In the genomic region with DNA sequence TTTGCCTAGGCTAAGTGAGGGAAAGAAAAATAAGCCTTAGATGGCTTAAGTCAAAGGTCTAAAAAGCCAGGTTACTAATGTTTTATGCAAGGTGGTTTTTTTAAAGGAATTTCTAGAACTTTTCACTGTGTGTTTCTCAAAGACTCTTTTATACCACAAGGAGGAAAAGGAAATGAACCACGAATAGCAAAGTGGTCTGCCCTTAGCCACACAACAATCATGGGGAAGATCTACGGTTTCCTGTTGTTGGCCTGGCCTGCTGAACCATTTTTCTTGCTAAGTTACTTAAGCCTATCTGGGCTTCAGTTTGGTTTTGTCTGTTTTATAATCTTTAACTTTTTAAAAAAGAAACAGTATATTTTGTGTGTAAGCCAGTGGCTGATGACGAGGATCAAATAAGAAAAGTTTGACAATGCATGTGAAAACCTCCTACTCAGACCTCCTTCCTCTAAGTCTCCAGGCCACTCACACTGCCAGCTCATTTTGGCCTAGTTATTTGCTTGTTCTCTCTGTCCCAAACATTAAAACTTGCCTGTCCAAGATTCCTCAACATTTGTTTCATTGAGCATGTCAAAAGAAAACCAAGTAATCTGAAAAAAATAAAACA, we compare ENCODE assay signal across 14 cellular contexts. TPM values are rescaled to one million over a fixed set of nuclear protein-coding genes. Genes with fewer than 3 reads are reported as not detected.
DNase-seq lines count a peak whose midpoint lies in the region; ATAC-seq, FAIRE-seq and TF ChIP-seq lines count a peak whose summit lies in the region.
"Had no signal": no experiment of that assay in that cellular context is flagged by ENCODE, and none has a peak within 500 bp of the region (broad histone marks: within the 10 kb centered on the region; RNA-seq: fewer than 3 reads in every experiment).

No MANE protein-coding gene starts in this region.

- DNase-seq in Kasumi-1 (lab: John Stamatoyannopoulos, UW), result peak; percentile 83 to 84
- peak; percentile 60 for DNase-seq in endothelial cell of umbilical vein (ENCODE audit: low read depth, low spot score)
- no peak for DNase-seq in sigmoid colon
- no peak for DNase-seq in HUDEP-2 (lab: John Stamatoyannopoulos, UW; ENCODE audit: unreplicated experiment in 76 of 76)
- no peak for DNase-seq in DMS79 (lab: John Stamatoyannopoulos, UW)
- DNase-seq in body of pancreas, result no peak
- DNase-seq: DMS153, kidney, NCI-H526 had no signal

- intact Hi-C loops in endothelial cell of umbilical vein (cut with micrococcal nuclease), result no loop called here
- intact Hi-C loops in sigmoid colon (cut with DNase I), result no loop called here
- intact Hi-C loops in body of pancreas (cut with DNase I), result no loop called here

- H3K79me2 ChIP-seq in endothelial cell of umbilical vein (ENCODE audit: control insufficient read depth, insufficient read depth, low read length), result no peaks in the 10 kb centered on the region

- H3K9ac ChIP-seq in endothelial cell of umbilical vein (replicated peaks; ENCODE audit: extremely low read depth, insufficient read depth, low read length), result no peak overlapping the region

- CTCF ChIA-PET in endothelial cell of umbilical vein (lab: Charles Lee), result interaction anchor here (1.0 to 1.6 kb wide), 2 partner anchors 10 to 619 kb away, joined by 3 read pairs; no protein-coding TSS in a partner anchor

- H3K36me3 ChIP-seq in endothelial cell of umbilical vein (ENCODE audit: control insufficient read depth in 2 of 2, extremely low read depth in 1 of 2, insufficient read depth in 2 of 2, low read length in 2 of 2) (no peaks in the 10 kb centered on the region), sigmoid colon (no peaks in the 10 kb centered on the region), body of pancreas (replicated peaks in 1 of 2; ENCODE audit: insufficient read depth in 1 of 2, low read depth in 2 of 2) (no peaks in the 10 kb centered on the region)
- H3K36me3 ChIP-seq: prostate gland had no signal

- 42 to 76% methylated on average over 3 of the region's 3 CpGs for WGBS in sigmoid colon, 2 donors
- WGBS in body of pancreas, 2 donors, result 58 to 59% methylated on average over 3 of the region's 3 CpGs

- TF ChIP-seq POLR2A in endothelial cell of umbilical vein (IDR thresholded peaks at IDR 0.05; ENCODE audit: low read depth, low read length) (no peak), sigmoid colon (IDR thresholded peaks at IDR 0.05) (no peak), body of pancreas (IDR thresholded peaks at IDR 0.05) (no peak)

- dilution Hi-C loops in endothelial cell of umbilical vein (cut with MboI; ENCODE audit: extremely low pct_ligation_motif_present, low sequenced_read_pairs), result no loop called here

- no peak overlapping the region for H3K27ac ChIP-seq in endothelial cell of umbilical vein (ENCODE audit: insufficient read depth, low read depth, low read length)
- no peak overlapping the region for H3K27ac ChIP-seq in sigmoid colon
- no peak overlapping the region for H3K27ac ChIP-seq in body of pancreas
- H3K27ac ChIP-seq: epithelial cell of prostate, prostate gland had no signal

- no peaks in the 10 kb centered on the region for H4K20me1 ChIP-seq in endothelial cell of umbilical vein (replicated peaks; ENCODE audit: control insufficient read depth, extremely low read depth, insufficient read depth, low read length)

- H2AFZ ChIP-seq in endothelial cell of umbilical vein (ENCODE audit: low read depth, low read length), result peak overlapping the region; percentile 11

- TF ChIP-seq EP300 in sigmoid colon (IDR thresholded peaks at IDR 0.05), result no peak

- TF ChIP-seq CTCF in endothelial cell of umbilical vein (IDR thresholded peaks at IDR 0.05; ENCODE audit: extremely low read depth in 1 of 2, insufficient read depth in 1 of 2, low read depth in 1 of 2, low read length in 2 of 2) (no peak), sigmoid colon (IDR thresholded peaks at IDR 0.05) (no peak), body of pancreas (IDR thresholded peaks at IDR 0.05) (no peak)

- H3K4me3 ChIP-seq in endothelial cell of umbilical vein (replicated peaks in 1 of 3; ENCODE audit: insufficient read depth in 1 of 3, low read depth in 1 of 3, low read length in 3 of 3), result no peak overlapping the region
- H3K4me3 ChIP-seq in sigmoid colon, result no peak overlapping the region
- H3K4me3 ChIP-seq in body of pancreas, result no peak overlapping the region
- H3K4me3 ChIP-seq: prostate gland had no signal

- no peaks in the 10 kb centered on the region for H3K27me3 ChIP-seq in endothelial cell of umbilical vein (ENCODE audit: control insufficient read depth in 2 of 2, insufficient read depth in 2 of 2, low read length in 2 of 2)
- no peaks in the 10 kb centered on the region for H3K27me3 ChIP-seq in sigmoid colon
- H3K27me3 ChIP-seq in body of pancreas, result no peaks in the 10 kb centered on the region

- FAIRE-seq in endothelial cell of umbilical vein (lab: Jason Lieb, UNC), result peak; percentile 85
- FAIRE-seq: HTR-8/SVneo, kidney had no signal

- ATAC-seq in GM18511 (IDR thresholded peaks at IDR 0.05; ENCODE audit: unreplicated experiment) (peak; percentile 59), GM21737 (IDR thresholded peaks at IDR 0.05; ENCODE audit: unreplicated experiment) (peak; percentile 73), body of pancreas (no peak)

- H3K4me2 ChIP-seq in endothelial cell of umbilical vein (ENCODE audit: insufficient read depth, low read length), result peak overlapping the region; percentile 42

- no TSS peak for BruUV-seq in endothelial cell of umbilical vein (replicated peaks; lab: Mats Ljungman, UMichigan)

- no peaks in the 10 kb centered on the region for H3K9me1 ChIP-seq in endothelial cell of umbilical vein (replicated peaks; ENCODE audit: control insufficient read depth, extremely low read depth, insufficient read depth, low read length)

- peaks cover 15% of the 10 kb centered on the region for H3K4me1 ChIP-seq in endothelial cell of umbilical vein (ENCODE audit: control insufficient read depth, extremely low read depth, insufficient read depth, low read length)
- H3K4me1 ChIP-seq in sigmoid colon, result no peaks in the 10 kb centered on the region
- no peaks in the 10 kb centered on the region for H3K4me1 ChIP-seq in body of pancreas
- H3K4me1 ChIP-seq: prostate gland had no signal

- POLR2A ChIA-PET in endothelial cell of umbilical vein (lab: Charles Lee), result no interaction called here

- H3K9me3 ChIP-seq in endothelial cell of umbilical vein (replicated peaks; ENCODE audit: control insufficient read depth, insufficient read depth, low read length), result no peaks in the 10 kb centered on the region
- H3K9me3 ChIP-seq in sigmoid colon, result no peaks in the 10 kb centered on the region
- H3K9me3 ChIP-seq in body of pancreas, result no peaks in the 10 kb centered on the region
- H3K9me3 ChIP-seq: prostate gland had no signal

TF ChIP-seq in endothelial cell of umbilical vein, 7 proteins besides CTCF, POLR2A, EP300 and RAD21:
- TF ChIP-seq EZH2 (IDR thresholded peaks at IDR 0.05; ENCODE audit: borderline replicate concordance, low read depth, low read length, severe bottlenecking), result no peak
- TF ChIP-seq POLR2AphosphoS5 (IDR thresholded peaks at IDR 0.05; ENCODE audit: insufficient read depth, low read depth, low read length), result peak; percentile 31
- peak; percentile 57 for TF ChIP-seq GATA2 (IDR thresholded peaks at IDR 0.05; ENCODE audit: insufficient read depth, insufficient read length, low read depth, low read length)
- TF ChIP-seq FOS (IDR thresholded peaks at IDR 0.05; ENCODE audit: borderline replicate concordance, insufficient read depth, low read length), result peak; percentile 30

RNA-seq across cellular contexts. Expression of gene COL25A1, which starts 56.7 kb away (rescaled TPM):
- total RNA-seq in endothelial cell of umbilical vein (3.5 and 3.9 TPM in 2 replicates), sigmoid colon (1 to 10 TPM in 1 of 4 donors, under 1 TPM in 3; 0.36 to 1.4 (median 0.62) TPM), body of pancreas (under 1 TPM; 0.26 to 0.99 TPM)
- polyA plus RNA-seq in endothelial cell of umbilical vein (0.03 and 0.21 TPM in 2 replicates), sigmoid colon (under 1 TPM in 1 of 3 donors, not detected in 2; 0.15 TPM)
- polyA plus RNA-seq in endothelial cell of umbilical vein (2011; cell fraction: cytosol; rRNA removed), result 0.04 and 0.06 TPM in 2 replicates
- polyA plus RNA-seq in endothelial cell of umbilical vein (2011; cell fraction: nucleus; rRNA removed), result 0.25 and 0.45 TPM in 2 replicates
- polyA plus RNA-seq in endothelial cell of umbilical vein (2012), result 0.51 and 0.76 TPM in 2 replicates
- 0.32 and 0.47 TPM in 2 replicates for polyA minus RNA-seq in endothelial cell of umbilical vein
- polyA minus RNA-seq in endothelial cell of umbilical vein (2011; cell fraction: cytosol; rRNA and poly(A)+ RNA removed), result 25.2 TPM
- 1.0 and 1.9 TPM in 2 replicates for polyA minus RNA-seq in endothelial cell of umbilical vein (2011; cell fraction: nucleus; rRNA and poly(A)+ RNA removed)

Comparison
In these comparisons a context has a peak if more than half of its experiments do, and no peak if none do; other contexts are left out.
1. DNase-seq: peak in Kasumi-1 (2 of 2) and endothelial cell of umbilical vein (single experiment); none in sigmoid colon (single experiment), HUDEP-2 (0 of 76), DMS79 (single experiment) and body of pancreas (0 of 4).